Comparison of ENCODE assay signal across 1 cellular context in genomic region chr16:58018803-58019202, GRCh38.
TF ChIP-seq lines count a peak whose summit lies in the region.

No MANE protein-coding gene starts in this region.

TF ChIP-seq in HepG2, 621 proteins besides CTCF, POLR2A, EP300 and RAD21:
- no peak for TF ChIP-seq PCBP2 (optimal IDR thresholded peaks at IDR 0.05; ENCODE audit: low read depth, low read length, poor library complexity, severe bottlenecking)
- 0 out of 2 replicates have a peak, but pooled peaks have one; percentile 5 for TF ChIP-seq STAG1 (CRISPR knock-in tag; IDR thresholded peaks at IDR 0.05)
